Comparison of ENCODE assay signal across 8 cellular contexts in the genomic region with DNA sequence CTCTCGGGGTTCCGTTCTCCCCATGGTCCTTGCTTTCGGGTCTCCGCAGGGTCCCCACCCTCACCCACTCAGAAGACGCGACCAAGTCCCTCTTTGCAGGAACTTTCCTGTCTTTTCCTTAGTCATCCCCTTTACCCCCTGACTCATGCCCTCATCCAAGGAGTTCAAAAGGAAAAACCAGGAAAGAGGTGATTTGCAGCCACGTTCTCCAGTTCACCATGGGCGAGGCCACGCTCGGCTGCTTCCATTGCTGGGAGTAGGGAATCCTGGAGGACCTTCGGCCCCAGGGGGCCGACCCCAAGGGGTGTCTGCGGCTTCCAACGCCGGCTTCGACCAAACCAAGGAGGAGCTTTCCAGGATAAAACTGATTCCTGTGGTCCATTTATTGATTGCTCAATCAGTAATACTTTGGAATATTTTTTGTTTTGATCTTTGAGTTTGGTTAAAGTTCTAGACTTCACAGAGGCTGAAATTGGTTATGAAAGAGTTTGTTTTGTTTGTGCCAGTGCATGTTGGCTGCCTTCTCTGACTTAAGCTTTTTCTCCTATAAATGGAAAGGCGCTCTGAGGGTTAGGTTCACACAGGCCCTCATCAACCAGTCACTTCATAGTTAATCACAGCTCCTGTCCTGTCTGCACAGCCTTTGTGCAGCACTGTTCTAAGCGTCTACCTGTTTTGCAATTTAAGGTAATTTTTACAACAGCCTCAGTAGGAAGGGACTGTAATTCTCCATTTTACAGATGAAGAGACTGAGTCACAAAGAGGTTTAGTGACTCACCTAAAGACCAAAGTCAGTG. TPM values are rescaled to one million over a fixed set of nuclear protein-coding genes. Genes with fewer than 3 reads are reported as not detected.
DNase-seq lines count a peak whose midpoint lies in the region; ATAC-seq and TF ChIP-seq lines count a peak whose summit lies in the region.

No MANE protein-coding gene starts in this region.

- TF ChIP-seq CTCF in RWPE2 (IDR thresholded peaks at IDR 0.05; ENCODE audit: poor library complexity, severe bottlenecking): no peak
- TF ChIP-seq CTCF in esophagus squamous epithelium (IDR thresholded peaks at IDR 0.05): no peak
- TF ChIP-seq CTCF in neural cell (IDR thresholded peaks at IDR 0.05; ENCODE audit: poor library complexity, severe bottlenecking): no peak

- peak overlapping the region; percentile 79 for H3K9ac ChIP-seq in neural cell (ENCODE audit: low read length)

- H3K9me2 ChIP-seq in neural cell (ENCODE audit: insufficient read depth, low read length): no peaks in the 10 kb centered on the region

- DNase-seq in ELR (ENCODE audit: low read depth) (peak; percentile 68), RWPE2 (ENCODE audit: low spot score) (no peak), esophagus squamous epithelium (lab: John Stamatoyannopoulos, UW) (no peak), T-helper 9 cell (no peak), NCI-H2196 (lab: John Stamatoyannopoulos, UW; ENCODE audit: unreplicated experiment) (no peak)
- no peak for DNase-seq in effector CD8-positive, alpha-beta T cell (lab: John Stamatoyannopoulos, UW)

- H3K4me1 ChIP-seq in RWPE2 (ENCODE audit: insufficient read depth, poor library complexity, severe bottlenecking) (peaks cover 6% of the 10 kb centered on the region), esophagus squamous epithelium (peaks cover 22 to 71% (median 44%) of the 10 kb centered on the region in 3 donors)

- TF ChIP-seq RAD21 in neural cell (conservative IDR thresholded peaks at IDR 0.05): no peak

- H3K4me2 ChIP-seq in neural cell (ENCODE audit: low read length): peak overlapping the region; percentile 98

- no peaks in the 10 kb centered on the region for H3F3A ChIP-seq in neural cell (ENCODE audit: insufficient read depth, low read length, poor library complexity, severe bottlenecking)

- WGBS in esophagus squamous epithelium, 2 donors: 9 to 12% methylated on average over 15 to 18 of the region's 18 CpGs

- H3K27ac ChIP-seq in RWPE2 (ENCODE audit: poor library complexity, severe bottlenecking): peak overlapping the region; percentile 32
- peak overlapping the region; percentile 82 to 95 (median 90) for H3K27ac ChIP-seq in esophagus squamous epithelium
- H3K27ac ChIP-seq in neural cell (ENCODE audit: low read length): peak overlapping the region; percentile 26

- intact Hi-C loops in esophagus squamous epithelium (cut with DNase I): no loop called here

- H2AFZ ChIP-seq in neural cell (ENCODE audit: low read depth, low read length): peak overlapping the region; percentile 67

- H3K27me3 ChIP-seq in RWPE2 (ENCODE audit: insufficient read depth, poor library complexity, severe bottlenecking): no peaks in the 10 kb centered on the region
- no peaks in the 10 kb centered on the region for H3K27me3 ChIP-seq in esophagus squamous epithelium
- no peaks in the 10 kb centered on the region for H3K27me3 ChIP-seq in neural cell (ENCODE audit: insufficient read depth, low read depth, low read length)

- peak overlapping the region; percentile 51 for H3K4me3 ChIP-seq in RWPE2 (ENCODE audit: severe bottlenecking)
- peak overlapping the region; percentile 63 to 88 (median 79) for H3K4me3 ChIP-seq in esophagus squamous epithelium
- peak overlapping the region; percentile 83 for H3K4me3 ChIP-seq in neural cell (ENCODE audit: low read length)

- no peak for TF ChIP-seq EP300 in neural cell (conservative IDR thresholded peaks at IDR 0.05; ENCODE audit: poor library complexity, severe bottlenecking)

- no peaks in the 10 kb centered on the region for H3K36me3 ChIP-seq in RWPE2 (ENCODE audit: low read depth)
- H3K36me3 ChIP-seq in esophagus squamous epithelium: peaks cover 0 to 9% (median 0%) of the 10 kb centered on the region in 3 donors
- no peaks in the 10 kb centered on the region for H3K36me3 ChIP-seq in neural cell (ENCODE audit: insufficient read depth, low read length)

- H3K79me2 ChIP-seq in neural cell (replicated peaks; ENCODE audit: insufficient read depth, low read length): peaks cover 5% of the 10 kb centered on the region

- no peaks in the 10 kb centered on the region for H4K20me1 ChIP-seq in neural cell (ENCODE audit: insufficient read depth)

- H3K9me3 ChIP-seq in RWPE2 (ENCODE audit: severe bottlenecking) (no peaks in the 10 kb centered on the region), esophagus squamous epithelium (no peaks in the 10 kb centered on the region), neural cell (ENCODE audit: low read length) (no peaks in the 10 kb centered on the region)

- no peak for TF ChIP-seq POLR2A in esophagus squamous epithelium (IDR thresholded peaks at IDR 0.05)

- peak; percentile 69 for ATAC-seq in RWPE2 (ENCODE audit: low read depth)
- ATAC-seq in GM19397 (IDR thresholded peaks at IDR 0.05; ENCODE audit: unreplicated experiment): no peak

TF ChIP-seq in neural cell, 6 proteins besides CTCF, POLR2A, EP300 and RAD21:
- TF ChIP-seq SMC3 (conservative IDR thresholded peaks at IDR 0.05; ENCODE audit: poor library complexity) (no peak), TAF1 (IDR thresholded peaks at IDR 0.05; ENCODE audit: low read depth) (no peak), EZH2 (IDR thresholded peaks at IDR 0.05; ENCODE audit: borderline replicate concordance, insufficient read depth, low read length, poor library complexity, severe bottlenecking) (no peak), POLR2AphosphoS5 (IDR thresholded peaks at IDR 0.05) (no peak), MXI1 (conservative IDR thresholded peaks at IDR 0.05; ENCODE audit: poor library complexity, severe bottlenecking) (no peak)
- TF ChIP-seq, protein P1, sequence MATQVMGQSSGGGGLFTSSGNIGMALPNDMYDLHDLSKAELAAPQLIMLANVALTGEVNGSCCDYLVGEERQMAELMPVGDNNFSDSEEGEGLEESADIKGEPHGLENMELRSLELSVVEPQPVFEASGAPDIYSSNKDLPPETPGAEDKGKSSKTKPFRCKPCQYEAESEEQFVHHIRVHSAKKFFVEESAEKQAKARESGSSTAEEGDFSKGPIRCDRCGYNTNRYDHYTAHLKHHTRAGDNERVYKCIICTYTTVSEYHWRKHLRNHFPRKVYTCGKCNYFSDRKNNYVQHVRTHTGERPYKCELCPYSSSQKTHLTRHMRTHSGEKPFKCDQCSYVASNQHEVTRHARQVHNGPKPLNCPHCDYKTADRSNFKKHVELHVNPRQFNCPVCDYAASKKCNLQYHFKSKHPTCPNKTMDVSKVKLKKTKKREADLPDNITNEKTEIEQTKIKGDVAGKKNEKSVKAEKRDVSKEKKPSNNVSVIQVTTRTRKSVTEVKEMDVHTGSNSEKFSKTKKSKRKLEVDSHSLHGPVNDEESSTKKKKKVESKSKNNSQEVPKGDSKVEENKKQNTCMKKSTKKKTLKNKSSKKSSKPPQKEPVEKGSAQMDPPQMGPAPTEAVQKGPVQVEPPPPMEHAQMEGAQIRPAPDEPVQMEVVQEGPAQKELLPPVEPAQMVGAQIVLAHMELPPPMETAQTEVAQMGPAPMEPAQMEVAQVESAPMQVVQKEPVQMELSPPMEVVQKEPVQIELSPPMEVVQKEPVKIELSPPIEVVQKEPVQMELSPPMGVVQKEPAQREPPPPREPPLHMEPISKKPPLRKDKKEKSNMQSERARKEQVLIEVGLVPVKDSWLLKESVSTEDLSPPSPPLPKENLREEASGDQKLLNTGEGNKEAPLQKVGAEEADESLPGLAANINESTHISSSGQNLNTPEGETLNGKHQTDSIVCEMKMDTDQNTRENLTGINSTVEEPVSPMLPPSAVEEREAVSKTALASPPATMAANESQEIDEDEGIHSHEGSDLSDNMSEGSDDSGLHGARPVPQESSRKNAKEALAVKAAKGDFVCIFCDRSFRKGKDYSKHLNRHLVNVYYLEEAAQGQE (IDR thresholded peaks at IDR 0.05; ENCODE audit: borderline replicate concordance): no peak

RNA-seq across cellular contexts. Expression of a gene that starts 0.8 kb away (rescaled TPM):
- total RNA-seq in esophagus squamous epithelium: 100 to 1,000 TPM in 2 of 4 donors, 10 to 100 TPM in 2; 71.8 to 169 (median 104) TPM
- 64.3 and 74.0 TPM in 2 replicates for polyA plus RNA-seq in neural cell
- 56.5 and 63.7 TPM in 2 replicates for polyA minus RNA-seq in neural cell

Comparison
In these comparisons a context has a peak if more than half of its experiments do, and no peak if none do; other contexts are left out.
1. H3K27ac ChIP-seq: peak in every context shown above with its lines; median percentile 90 in esophagus squamous epithelium; 32 in RWPE2; 26 in neural cell.